ENCODE assay signal across 8 cellular contexts in genomic region chr4:6873792-6874461, GRCh38. TPM values are rescaled to one million over a fixed set of nuclear protein-coding genes. Genes with fewer than 3 reads are reported as not detected.
A peak's percentile ranks its signal among the peaks of the same experiment; 100 is the strongest.
DNase-seq lines count a peak whose midpoint lies in the region; ATAC-seq and TF ChIP-seq lines count a peak whose summit lies in the region.

No MANE protein-coding gene starts in this region.

- no peaks in the 10 kb centered on the region for H3K27me3 Mint-ChIP-seq in Caco-2 (ENCODE audit: insufficient read depth, unreplicated experiment)
- H3K27me3 Mint-ChIP-seq in activated CD4-positive, alpha-beta memory T cell treated with anti-CD3 and anti-CD28 coated beads, Interleukin-2, amount 10 ng/mL, durations not matched to agents 7 days and 5 days, result no peaks in the 10 kb centered on the region

- no peak overlapping the region for H3K27ac Mint-ChIP-seq in Caco-2 (ENCODE audit: unreplicated experiment)
- no peak overlapping the region for H3K27ac Mint-ChIP-seq in activated CD4-positive, alpha-beta memory T cell treated with anti-CD3 and anti-CD28 coated beads, Interleukin-2, amount 10 ng/mL, durations not matched to agents 7 days and 5 days

- no peaks in the 10 kb centered on the region for H3K9me3 Mint-ChIP-seq in Caco-2 (ENCODE audit: unreplicated experiment)
- H3K9me3 Mint-ChIP-seq in activated CD4-positive, alpha-beta memory T cell treated with anti-CD3 and anti-CD28 coated beads, Interleukin-2, amount 10 ng/mL, durations not matched to agents 7 days and 5 days, result no peaks in the 10 kb centered on the region

- no peaks in the 10 kb centered on the region for H3K9me3 ChIP-seq in Caco-2

- intact Hi-C loops in Caco-2 (cut with micrococcal nuclease; ENCODE audit: unreplicated experiment), result loop anchor here (1.0 to 2.0 kb wide), 2 partner anchors 91 to 154 kb away; partner anchors contain the start of gene KIAA0232

- H3K36me3 ChIP-seq in Caco-2 (ENCODE audit: control insufficient read depth, insufficient read depth, low read length), result peaks cover 2% of the 10 kb centered on the region

- CTCF ChIA-PET in Caco-2 (lab: Charles Lee), result interaction anchor here (0.6 to 2.9 kb wide), 13 partner anchors 8 to 200 kb away, joined by 3 to 50 read pairs (median 5); partner anchors contain the start of gene BLOC1S4
- CTCF ChIA-PET in activated CD4-positive, alpha-beta memory T cell treated with anti-CD3 and anti-CD28 coated beads, Interleukin-2, amount 10 ng/mL, durations not matched to agents 7 days and 5 days (lab: Charles Lee), result interaction anchor here (0.7 to 6.0 kb wide), 51 partner anchors 10 to 328 kb away, joined by 3 to 145 read pairs (median 6); partner anchors contain the start of genes BLOC1S4, KIAA0232, MRFAP1L1 and TADA2B

- TF ChIP-seq POLR2A in GM18505 (IDR thresholded peaks at IDR 0.05; ENCODE audit: borderline replicate concordance, extremely low read depth, insufficient read depth, insufficient read length), result no peak

- DNase-seq in Caco-2 (peak; percentile 57 to 68), NCI-H1694 (lab: John Stamatoyannopoulos, UW) (peak; percentile 24), midbrain (lab: John Stamatoyannopoulos, UW) (peak; percentile 79)
- peak; percentile 82 for DNase-seq in activated CD4-positive, alpha-beta memory T cell treated with anti-CD3 and anti-CD28 coated beads, Interleukin-2, amount 10 ng/mL, durations not matched to agents 7 days and 5 days
- peak; percentile 80 for DNase-seq in effector CD4-positive, alpha-beta T cell
- DNase-seq in stimulated activated CD8-positive, alpha-beta memory T cell treated with anti-CD3 and anti-CD28 coated beads, Interleukin-4, amount 100 ng/mL, for 4 hours (ENCODE audit: low read depth in 2 of 2, low spot score in 1 of 2), result peak; percentile 56 to 69

- ATAC-seq in GM21526 (IDR thresholded peaks at IDR 0.05; ENCODE audit: low FRiP score, unreplicated experiment) (peak; percentile 73), GM18505 (IDR thresholded peaks at IDR 0.05; ENCODE audit: unreplicated experiment) (no peak)

- no peaks in the 10 kb centered on the region for H3K27me3 ChIP-seq in Caco-2 (replicated peaks; ENCODE audit: control insufficient read depth, insufficient read depth, low read length)

- BruUV-seq in Caco-2 (replicated peaks; lab: Mats Ljungman, UMichigan), result no TSS peak

- peaks cover 55% of the 10 kb centered on the region for H3K36me3 Mint-ChIP-seq in Caco-2 (ENCODE audit: insufficient read depth, unreplicated experiment)
- peaks cover 32% of the 10 kb centered on the region for H3K36me3 Mint-ChIP-seq in activated CD4-positive, alpha-beta memory T cell treated with anti-CD3 and anti-CD28 coated beads, Interleukin-2, amount 10 ng/mL, durations not matched to agents 7 days and 5 days (ENCODE audit: low read depth)

- H3K4me3 ChIP-seq in Caco-2 (ENCODE audit: low read depth, low read length), result no peak overlapping the region

- no peak overlapping the region for H3K4me3 Mint-ChIP-seq in Caco-2 (ENCODE audit: unreplicated experiment)
- H3K4me3 Mint-ChIP-seq in activated CD4-positive, alpha-beta memory T cell treated with anti-CD3 and anti-CD28 coated beads, Interleukin-2, amount 10 ng/mL, durations not matched to agents 7 days and 5 days, result no peak overlapping the region

- H3K4me1 Mint-ChIP-seq in Caco-2 (ENCODE audit: low read depth, unreplicated experiment), result no peaks in the 10 kb centered on the region
- H3K4me1 Mint-ChIP-seq in activated CD4-positive, alpha-beta memory T cell treated with anti-CD3 and anti-CD28 coated beads, Interleukin-2, amount 10 ng/mL, durations not matched to agents 7 days and 5 days, result peaks cover 4% of the 10 kb centered on the region

- TF ChIP-seq CTCF in Caco-2 (IDR thresholded peaks at IDR 0.05; ENCODE audit: insufficient read depth in 1 of 2, low read depth in 1 of 2, low read length in 1 of 2, severe bottlenecking in 1 of 2, unreplicated experiment in 1 of 2), result peak; percentile 74 to 77

- H3K4me1 ChIP-seq in Caco-2, result no peaks in the 10 kb centered on the region

- POLR2A ChIA-PET in Caco-2 (lab: Charles Lee), result no interaction called here
- POLR2A ChIA-PET in activated CD4-positive, alpha-beta memory T cell treated with anti-CD3 and anti-CD28 coated beads, Interleukin-2, amount 10 ng/mL, durations not matched to agents 7 days and 5 days (lab: Charles Lee), result interaction anchor here (0.9 to 2.8 kb wide), 11 partner anchors 14 to 198 kb away, joined by 3 to 20 read pairs (median 4); partner anchors contain the start of genes BLOC1S4, GRPEL1 and TBC1D14

RNA-seq across cellular contexts. Expression of gene TBC1D14, which starts 35.7 kb away (rescaled TPM):
- 54.0 and 57.6 TPM in 2 replicates for total RNA-seq in Caco-2 (2022)
- 10 to 100 TPM; 53.7 to 55.3 TPM for total RNA-seq in activated CD4-positive, alpha-beta memory T cell treated with anti-CD3 and anti-CD28 coated beads, Interleukin-2, amount 10 ng/mL, durations not matched to agents 7 days and 5 days

Comparison
In these comparisons a context has a peak if more than half of its experiments do, and no peak if none do; other contexts are left out.
1. DNase-seq: peak in every context shown above with its lines; median percentile 82 in activated CD4-positive, alpha-beta memory T cell treated with anti-CD3 and anti-CD28 coated beads, Interleukin-2, amount 10 ng/mL, durations not matched to agents 7 days and 5 days; 80 in effector CD4-positive, alpha-beta T cell; 79 in midbrain; 62 in Caco-2; 62 in stimulated activated CD8-positive, alpha-beta memory T cell treated with anti-CD3 and anti-CD28 coated beads, Interleukin-4, amount 100 ng/mL, for 4 hours; 24 in NCI-H1694.